Comparison of ENCODE assay signal across 7 cellular contexts in the genomic region with DNA sequence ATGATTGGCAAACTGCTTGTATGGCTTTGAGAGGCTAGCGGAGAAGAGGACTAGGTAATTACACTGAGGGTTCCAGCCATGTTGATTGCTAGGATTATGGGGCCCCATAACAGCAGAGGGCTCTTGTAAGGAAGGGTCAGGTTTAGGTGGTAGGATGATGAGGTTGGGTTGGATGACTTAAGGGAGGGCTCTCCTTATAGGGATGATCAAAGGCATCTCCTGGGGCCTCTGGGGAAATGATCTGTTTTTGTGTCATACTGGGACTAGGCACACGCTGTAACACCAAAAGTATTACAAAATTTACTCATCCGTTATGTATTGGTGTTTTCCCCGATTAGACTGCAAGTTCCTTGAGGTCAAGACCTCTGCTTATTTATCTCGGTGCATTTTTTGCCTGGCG.
DNase-seq lines count a peak whose midpoint lies in the region; ATAC-seq, FAIRE-seq and TF ChIP-seq lines count a peak whose summit lies in the region.
"Not testable (repeated sequence)": the region's sequence is repeated elsewhere in the genome, so short reads cannot be mapped to it uniquely, and the experiment has no call there.

No MANE protein-coding gene starts in this region.

- peaks cover 48% of the 10 kb centered on the region for H3K36me3 Mint-ChIP-seq in activated CD8-positive, alpha-beta T cell treated with anti-CD3 and anti-CD28 coated beads for 36 hours (ENCODE audit: low read depth)
- peaks cover 64% of the 10 kb centered on the region for H3K36me3 Mint-ChIP-seq in activated T-helper 17 cell treated with anti-CD3 and anti-CD28 coated beads, Interleukin-2, amount 50 U/mL, for 72 hours (ENCODE audit: low read depth)
- H3K36me3 Mint-ChIP-seq in activated naive CD8-positive, alpha-beta T cell treated with anti-CD3 and anti-CD28 coated beads, Interleukin-2, amount 50 U/mL, for 24 hours (ENCODE audit: low read depth): peaks cover 49% of the 10 kb centered on the region
- peaks cover 15% of the 10 kb centered on the region for H3K36me3 Mint-ChIP-seq in mesothelial cell of epicardium

- H4K12ac ChIP-seq in trophoblast cell (ENCODE audit: low read depth, low read length): not testable (repeated sequence)

- H2AFZ ChIP-seq in trophoblast cell (ENCODE audit: insufficient read depth, low read length, poor library complexity): not testable (repeated sequence)

- not testable (repeated sequence) for H2BK12ac ChIP-seq in trophoblast cell (ENCODE audit: low read length)

- not testable (repeated sequence) for H3K4me3 ChIP-seq in trophoblast cell (ENCODE audit: low read depth, low read length)

- intact Hi-C loops in activated CD8-positive, alpha-beta T cell treated with anti-CD3 and anti-CD28 coated beads for 36 hours (cut with micrococcal nuclease): not testable (repeated sequence)

- not testable (repeated sequence) for H3K14ac ChIP-seq in trophoblast cell (ENCODE audit: low read length)

- H3K9me3 ChIP-seq in trophoblast cell (ENCODE audit: insufficient read depth, low read depth, low read length): not testable (repeated sequence)

- ATAC-seq in activated CD8-positive, alpha-beta T cell treated with anti-CD3 and anti-CD28 coated beads for 36 hours: peak; percentile 17
- peak; percentile 85 for ATAC-seq in activated T-helper 17 cell treated with anti-CD3 and anti-CD28 coated beads, Interleukin-2, amount 50 U/mL, for 72 hours (replicated peaks)
- peak; percentile 33 for ATAC-seq in activated naive CD8-positive, alpha-beta T cell treated with anti-CD3 and anti-CD28 coated beads, Interleukin-2, amount 50 U/mL, for 24 hours
- ATAC-seq in stimulated activated naive CD8-positive, alpha-beta T cell treated with anti-CD3 and anti-CD28 coated beads, Interleukin-15, amount 100 ng/mL, for 72 hours: peak; percentile 66

- WGBS in trophoblast cell (ENCODE audit: extremely low coverage, insufficient coverage, insufficient read length): no CpG with 5 or more reads among the region's 6 CpGs

- not testable (repeated sequence) for H3K79me1 ChIP-seq in trophoblast cell (ENCODE audit: low read length)

- H4K91ac ChIP-seq in trophoblast cell (ENCODE audit: low read depth, low read length): not testable (repeated sequence)

- H3K27ac ChIP-seq in trophoblast cell (ENCODE audit: low read depth, low read length): peak overlapping the region; percentile 41

- CTCF ChIA-PET in activated CD8-positive, alpha-beta T cell treated with anti-CD3 and anti-CD28 coated beads for 36 hours (lab: Charles Lee): not testable (repeated sequence)

- peak overlapping the region; percentile 43 for H3K27ac Mint-ChIP-seq in activated CD8-positive, alpha-beta T cell treated with anti-CD3 and anti-CD28 coated beads for 36 hours
- peak overlapping the region; percentile 17 for H3K27ac Mint-ChIP-seq in activated T-helper 17 cell treated with anti-CD3 and anti-CD28 coated beads, Interleukin-2, amount 50 U/mL, for 72 hours
- not testable (repeated sequence) for H3K27ac Mint-ChIP-seq in activated naive CD8-positive, alpha-beta T cell treated with anti-CD3 and anti-CD28 coated beads, Interleukin-2, amount 50 U/mL, for 24 hours; stimulated activated naive CD8-positive, alpha-beta T cell treated with anti-CD3 and anti-CD28 coated beads, Interleukin-15, amount 100 ng/mL, for 72 hours
- peak overlapping the region; percentile 79 for H3K27ac Mint-ChIP-seq in mesothelial cell of epicardium

- POLR2A ChIA-PET in activated CD8-positive, alpha-beta T cell treated with anti-CD3 and anti-CD28 coated beads for 36 hours (lab: Charles Lee): not testable (repeated sequence)

- TF ChIP-seq POLR2A in GM12892 (IDR thresholded peaks at IDR 0.05; ENCODE audit: low read depth, low read length): not testable (repeated sequence)

- H3K4me2 ChIP-seq in trophoblast cell (ENCODE audit: low read length): not testable (repeated sequence)

- H3K27me3 ChIP-seq in trophoblast cell (ENCODE audit: insufficient read depth, low read length): not testable (repeated sequence)

- H3K79me2 ChIP-seq in trophoblast cell (ENCODE audit: control insufficient read depth, insufficient read depth, low read length, poor library complexity): not testable (repeated sequence)

- not testable (repeated sequence) for DNase-seq in GM12892 (ENCODE audit: insufficient read length); activated CD8-positive, alpha-beta T cell treated with anti-CD3 and anti-CD28 coated beads for 36 hours; activated naive CD8-positive, alpha-beta T cell treated with anti-CD3 and anti-CD28 coated beads, Interleukin-2, amount 50 U/mL, for 24 hours; mesothelial cell of epicardium (ENCODE audit: low spot score in 2 of 2, unreplicated experiment in 2 of 2); trophoblast cell; stimulated activated naive CD8-positive, alpha-beta T cell treated with anti-CD3 and anti-CD28 coated beads, Interleukin-15, amount 100 ng/mL, for 72 hours

- H4K8ac ChIP-seq in trophoblast cell (ENCODE audit: low read depth, low read length): not testable (repeated sequence)

- not testable (repeated sequence) for H2AK5ac ChIP-seq in trophoblast cell (ENCODE audit: low read length)

- H3K4me1 ChIP-seq in trophoblast cell (ENCODE audit: control insufficient read depth in 1 of 2, insufficient read depth in 2 of 2, low read length in 2 of 2): not testable (repeated sequence)

- TF ChIP-seq CTCF in activated CD8-positive, alpha-beta T cell treated with anti-CD3 and anti-CD28 coated beads for 36 hours (IDR thresholded peaks at IDR 0.05); mesothelial cell of epicardium (IDR thresholded peaks at IDR 0.05; ENCODE audit: unreplicated experiment): not testable (repeated sequence)

- H3K4me1 Mint-ChIP-seq in activated CD8-positive, alpha-beta T cell treated with anti-CD3 and anti-CD28 coated beads for 36 hours (ENCODE audit: low read depth): peaks cover 15% of the 10 kb centered on the region
- peaks cover 15% of the 10 kb centered on the region for H3K4me1 Mint-ChIP-seq in activated T-helper 17 cell treated with anti-CD3 and anti-CD28 coated beads, Interleukin-2, amount 50 U/mL, for 72 hours
- H3K4me1 Mint-ChIP-seq in activated naive CD8-positive, alpha-beta T cell treated with anti-CD3 and anti-CD28 coated beads, Interleukin-2, amount 50 U/mL, for 24 hours: peaks cover 20% of the 10 kb centered on the region
- peaks cover 26% of the 10 kb centered on the region for H3K4me1 Mint-ChIP-seq in mesothelial cell of epicardium
- peaks cover 10% of the 10 kb centered on the region for H3K4me1 Mint-ChIP-seq in stimulated activated naive CD8-positive, alpha-beta T cell treated with anti-CD3 and anti-CD28 coated beads, Interleukin-15, amount 100 ng/mL, for 72 hours

- FAIRE-seq in GM12892 (lab: Jason Lieb, UNC): peak; percentile 48

- H3K9ac ChIP-seq in trophoblast cell (ENCODE audit: low read length): not testable (repeated sequence)

- H3K4me3 Mint-ChIP-seq in activated CD8-positive, alpha-beta T cell treated with anti-CD3 and anti-CD28 coated beads for 36 hours; activated T-helper 17 cell treated with anti-CD3 and anti-CD28 coated beads, Interleukin-2, amount 50 U/mL, for 72 hours; activated naive CD8-positive, alpha-beta T cell treated with anti-CD3 and anti-CD28 coated beads, Interleukin-2, amount 50 U/mL, for 24 hours; mesothelial cell of epicardium; stimulated activated naive CD8-positive, alpha-beta T cell treated with anti-CD3 and anti-CD28 coated beads, Interleukin-15, amount 100 ng/mL, for 72 hours: not testable (repeated sequence)

- not testable (repeated sequence) for H3K9me3 Mint-ChIP-seq in activated CD8-positive, alpha-beta T cell treated with anti-CD3 and anti-CD28 coated beads for 36 hours; activated T-helper 17 cell treated with anti-CD3 and anti-CD28 coated beads, Interleukin-2, amount 50 U/mL, for 72 hours; activated naive CD8-positive, alpha-beta T cell treated with anti-CD3 and anti-CD28 coated beads, Interleukin-2, amount 50 U/mL, for 24 hours; mesothelial cell of epicardium
- H3K9me3 Mint-ChIP-seq in stimulated activated naive CD8-positive, alpha-beta T cell treated with anti-CD3 and anti-CD28 coated beads, Interleukin-15, amount 100 ng/mL, for 72 hours: peaks cover 10 to 12% of the 10 kb centered on the region in 2 donors

- not testable (repeated sequence) for H3K23ac ChIP-seq in trophoblast cell (ENCODE audit: low read length)

- not testable (repeated sequence) for H3K18ac ChIP-seq in trophoblast cell (ENCODE audit: low read length)

- not testable (repeated sequence) for H3K27me3 Mint-ChIP-seq in activated CD8-positive, alpha-beta T cell treated with anti-CD3 and anti-CD28 coated beads for 36 hours; activated T-helper 17 cell treated with anti-CD3 and anti-CD28 coated beads, Interleukin-2, amount 50 U/mL, for 72 hours; activated naive CD8-positive, alpha-beta T cell treated with anti-CD3 and anti-CD28 coated beads, Interleukin-2, amount 50 U/mL, for 24 hours; mesothelial cell of epicardium (ENCODE audit: low read depth); stimulated activated naive CD8-positive, alpha-beta T cell treated with anti-CD3 and anti-CD28 coated beads, Interleukin-15, amount 100 ng/mL, for 72 hours

- not testable (repeated sequence) for H3K4ac ChIP-seq in trophoblast cell (ENCODE audit: low read depth, low read length)

- not testable (repeated sequence) for H2BK5ac ChIP-seq in trophoblast cell (ENCODE audit: low read depth, low read length, poor library complexity)

- H2BK120ac ChIP-seq in trophoblast cell (ENCODE audit: insufficient read depth, low read length, poor library complexity): not testable (repeated sequence)

- H3K36me3 ChIP-seq in trophoblast cell (ENCODE audit: control insufficient read depth in 1 of 2, insufficient read depth in 2 of 2, low read length in 2 of 2): not testable (repeated sequence)

Comparison
In these comparisons a context has a peak if more than half of its experiments do, and no peak if none do; other contexts are left out.
1. ATAC-seq: peak in every context shown above with its lines; median percentile 85 in activated T-helper 17 cell treated with anti-CD3 and anti-CD28 coated beads, Interleukin-2, amount 50 U/mL, for 72 hours; 66 in stimulated activated naive CD8-positive, alpha-beta T cell treated with anti-CD3 and anti-CD28 coated beads, Interleukin-15, amount 100 ng/mL, for 72 hours; 33 in activated naive CD8-positive, alpha-beta T cell treated with anti-CD3 and anti-CD28 coated beads, Interleukin-2, amount 50 U/mL, for 24 hours; 17 in activated CD8-positive, alpha-beta T cell treated with anti-CD3 and anti-CD28 coated beads for 36 hours.